ENCODE assay signal across 22 cellular contexts in the genomic region with DNA sequence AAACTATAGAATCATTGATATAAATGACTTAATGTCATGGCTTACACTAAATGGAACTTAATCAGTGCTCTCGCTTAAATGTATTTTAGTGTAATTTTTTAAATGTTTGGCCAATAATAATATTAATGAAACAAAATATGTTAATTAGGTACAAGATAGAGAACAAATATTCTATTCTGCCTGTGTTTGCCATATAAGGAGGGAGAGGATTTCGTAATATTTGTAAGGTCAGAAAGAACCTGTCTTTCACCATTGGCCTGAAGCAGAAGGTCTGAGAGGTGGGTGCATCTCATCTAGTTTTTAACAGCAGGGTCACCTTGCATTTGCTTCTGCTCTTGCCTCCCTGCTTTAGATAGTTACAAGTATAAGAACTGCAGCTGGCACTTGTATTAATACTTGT. TPM values are rescaled to one million over a fixed set of nuclear protein-coding genes. Genes with fewer than 3 reads are reported as not detected.
"Had no signal": no experiment of that assay in that cellular context is flagged by ENCODE, and none has a peak within 500 bp of the region (broad histone marks: within the 10 kb centered on the region; RNA-seq: fewer than 3 reads in every experiment).

No MANE protein-coding gene starts in this region.

- ATAC-seq: activated CD4-positive, CD25-positive, alpha-beta regulatory T cell treated with anti-CD3 and anti-CD28 coated beads, Interleukin-2, amount 50 U/mL, for 24 hours; esophagus mucosa; naive thymus-derived CD8-positive, alpha-beta T cell; psoas muscle; right cardiac atrium had no signal

- H3K4me1 ChIP-seq: psoas muscle, transverse colon had no signal

- H3K36me3 ChIP-seq: ovary, transverse colon had no signal

- H3K9me3 ChIP-seq: ovary, psoas muscle, transverse colon had no signal

- H3K27ac Mint-ChIP-seq: activated naive CD8-positive, alpha-beta T cell treated with anti-CD3 and anti-CD28 coated beads for 36 hours; activated T-helper 1 cell treated with anti-CD3 and anti-CD28 coated beads, Interleukin-12 subunit alpha, Interleukin-12 subunit beta, Interleukin-2, Interleukin-4 antibody, amounts not matched to agents 30 ng/mL and 10 ng/mL and 1 ng/mL, durations not matched to agents 14 hours and 24 hours and 36 hours; naive thymus-derived CD8-positive, alpha-beta T cell; stimulated activated naive CD8-positive, alpha-beta T cell treated with anti-CD3 and anti-CD28 coated beads, Interleukin-15, Interleukin-2, amounts not matched to agents 100 ng/mL and 50 ng/mL, for 24 hours had no signal

- H3K4me3 Mint-ChIP-seq: activated naive CD8-positive, alpha-beta T cell treated with anti-CD3 and anti-CD28 coated beads for 36 hours; activated T-helper 1 cell treated with anti-CD3 and anti-CD28 coated beads, Interleukin-12 subunit alpha, Interleukin-12 subunit beta, Interleukin-2, Interleukin-4 antibody, amounts not matched to agents 30 ng/mL and 10 ng/mL and 1 ng/mL, durations not matched to agents 14 hours and 24 hours and 36 hours; naive thymus-derived CD8-positive, alpha-beta T cell; stimulated activated naive CD8-positive, alpha-beta T cell treated with anti-CD3 and anti-CD28 coated beads, Interleukin-15, Interleukin-2, amounts not matched to agents 100 ng/mL and 50 ng/mL, for 24 hours had no signal

- H3K27ac ChIP-seq: ovary, psoas muscle, transverse colon had no signal

- H3K9me3 Mint-ChIP-seq: activated naive CD8-positive, alpha-beta T cell treated with anti-CD3 and anti-CD28 coated beads for 36 hours; activated T-helper 1 cell treated with anti-CD3 and anti-CD28 coated beads, Interleukin-12 subunit alpha, Interleukin-12 subunit beta, Interleukin-2, Interleukin-4 antibody, amounts not matched to agents 30 ng/mL and 10 ng/mL and 1 ng/mL, durations not matched to agents 14 hours and 24 hours and 36 hours; naive thymus-derived CD8-positive, alpha-beta T cell; stimulated activated naive CD8-positive, alpha-beta T cell treated with anti-CD3 and anti-CD28 coated beads, Interleukin-15, Interleukin-2, amounts not matched to agents 100 ng/mL and 50 ng/mL, for 24 hours had no signal

- H3K36me3 Mint-ChIP-seq: activated naive CD8-positive, alpha-beta T cell treated with anti-CD3 and anti-CD28 coated beads for 36 hours; naive thymus-derived CD8-positive, alpha-beta T cell had no signal

- H3K27me3 ChIP-seq: ovary, transverse colon had no signal

- DNase-seq: activated CD4-positive, alpha-beta T cell treated with anti-CD3 and anti-CD28 coated beads, Interleukin-2, amount 50 U/mL, for 1 hour; activated naive CD8-positive, alpha-beta T cell treated with anti-CD3 and anti-CD28 coated beads for 36 hours; amniotic stem cell; central memory CD4-positive, alpha-beta T cell; mesenchymal stem cell; naive thymus-derived CD8-positive, alpha-beta T cell; ovary; psoas muscle; right cardiac atrium; stimulated activated CD4-positive, alpha-beta T cell treated with anti-CD3 and anti-CD28 coated beads, Interleukin-15, amount 100 ng/mL, for 24 hours; stimulated activated CD4-positive, alpha-beta T cell treated with anti-CD3 and anti-CD28 coated beads, Interleukin-2, amount 100 ng/mL, for 48 hours; transverse colon had no signal

- H3K4me3 ChIP-seq: ovary, psoas muscle, transverse colon had no signal

- H3K27me3 Mint-ChIP-seq: activated naive CD8-positive, alpha-beta T cell treated with anti-CD3 and anti-CD28 coated beads for 36 hours; stimulated activated naive CD8-positive, alpha-beta T cell treated with anti-CD3 and anti-CD28 coated beads, Interleukin-15, Interleukin-2, amounts not matched to agents 100 ng/mL and 50 ng/mL, for 24 hours had no signal

- FAIRE-seq: colon, endometrium had no signal

RNA-seq across cellular contexts. Expression of gene GPR87, which starts 2.5 kb away (rescaled TPM):
- total RNA-seq: activated naive CD8-positive, alpha-beta T cell treated with anti-CD3 and anti-CD28 coated beads for 36 hours; liver; naive thymus-derived CD8-positive, alpha-beta T cell; psoas muscle; right cardiac atrium; transverse colon had no signal

RNA-seq across cellular contexts. Expression of gene P2RY13, which starts 15.2 kb away (rescaled TPM):
- total RNA-seq: activated CD8-positive, alpha-beta memory T cell treated with anti-CD3 and anti-CD28 coated beads for 36 hours; activated naive CD8-positive, alpha-beta T cell treated with anti-CD3 and anti-CD28 coated beads for 36 hours; activated T-helper 1 cell treated with anti-CD3 and anti-CD28 coated beads, Interleukin-12 subunit alpha, Interleukin-12 subunit beta, Interleukin-2, Interleukin-4 antibody, amounts not matched to agents 30 ng/mL and 10 ng/mL and 1 ng/mL, durations not matched to agents 14 hours and 24 hours and 36 hours; glomerular endothelial cell; naive thymus-derived CD8-positive, alpha-beta T cell; T-helper 1 cell treated with Interleukin-12 subunit alpha and Interleukin-12 subunit beta and Interleukin-4 antibody, amounts not matched to agents 30 ng/mL and 1 ng/mL, for 36 hours had no signal

RNA-seq across cellular contexts. Expression of gene P2RY14, which starts 35.8 kb away (rescaled TPM):
- total RNA-seq: glomerular endothelial cell had no signal
